Comparison of ENCODE assay signal across 8 cellular contexts in the genomic region with DNA sequence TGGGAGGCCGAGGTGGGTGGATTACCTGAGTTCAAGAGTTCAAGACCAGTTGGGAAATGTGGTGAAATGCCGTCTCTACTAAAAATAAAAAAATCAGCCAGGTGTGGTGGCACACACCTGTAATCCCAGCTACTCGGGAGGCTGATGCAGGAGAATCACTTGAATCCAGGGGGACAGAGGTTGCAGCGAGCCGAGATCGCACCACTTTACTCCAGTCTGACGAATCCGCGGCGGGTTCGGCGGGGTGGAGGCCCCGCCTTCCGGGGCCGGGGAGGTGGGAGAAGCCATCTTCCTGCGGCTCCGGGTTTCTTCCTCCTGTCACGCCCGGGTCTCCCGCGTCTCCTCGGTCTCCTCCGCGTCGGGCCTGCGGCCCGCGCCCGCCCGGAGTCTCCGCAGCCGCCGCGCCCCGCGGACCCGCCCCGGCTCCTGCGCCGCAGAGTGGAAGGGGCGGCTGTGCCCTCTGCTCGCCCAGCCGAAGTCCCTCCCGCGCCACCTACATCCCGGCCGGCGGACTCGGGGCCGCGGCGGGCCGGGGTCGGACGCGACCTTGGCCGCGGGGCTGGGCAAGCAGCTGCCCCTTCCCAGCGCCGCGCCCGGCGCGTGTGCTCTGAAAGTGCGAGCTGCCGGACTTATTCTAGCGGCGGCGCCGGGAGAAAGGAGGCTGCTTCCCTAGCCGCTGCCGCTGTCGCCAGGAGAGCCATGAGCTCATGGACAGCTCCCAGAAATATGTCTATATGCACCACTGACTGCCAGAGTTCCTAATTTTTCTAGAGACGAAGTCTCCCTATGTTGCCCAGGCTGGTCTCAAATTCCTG.
DNase-seq lines count a peak whose midpoint lies in the region; TF ChIP-seq lines count a peak whose summit lies in the region.
"Not testable (repeated sequence)": the region's sequence is repeated elsewhere in the genome, so short reads cannot be mapped to it uniquely, and the experiment has no call there.

No MANE protein-coding gene starts in this region.

- H3K27me3 Mint-ChIP-seq in H9 (ENCODE audit: low read depth) (peaks cover 23% of the 10 kb centered on the region), nephron progenitor cell (ENCODE audit: low read depth, poor library complexity) (peaks cover 46% of the 10 kb centered on the region)
- H3K27me3 Mint-ChIP-seq in activated T-cell treated with anti-CD3 and anti-CD28 coated beads, Interleukin-2, amount 50 U/mL, for 24 hours: not testable (repeated sequence)

- H3K27ac Mint-ChIP-seq in H9, nephron progenitor cell: not testable (repeated sequence)
- H3K27ac Mint-ChIP-seq in activated T-cell treated with anti-CD3 and anti-CD28 coated beads, Interleukin-2, amount 50 U/mL, for 24 hours: peak overlapping the region; percentile 86

- H3K4me3 Mint-ChIP-seq in H9: peak overlapping the region; percentile 64 to 83
- H3K4me3 Mint-ChIP-seq in activated T-cell treated with anti-CD3 and anti-CD28 coated beads, Interleukin-2, amount 50 U/mL, for 24 hours: peak overlapping the region; percentile 81
- H3K4me3 Mint-ChIP-seq in nephron progenitor cell: peak overlapping the region; percentile 78

- not testable (repeated sequence) for H2BK5ac ChIP-seq in H9 (ENCODE audit: insufficient read length, low read length)

- not testable (repeated sequence) for H3K27me3 ChIP-seq in H9 (ENCODE audit: insufficient read depth, low read length); left ventricle myocardium inferior (ENCODE audit: low read depth)

- not testable (repeated sequence) for H3K9ac ChIP-seq in H9 (ENCODE audit: extremely low read depth, insufficient read length, low read length); SK-N-MC (ENCODE audit: insufficient read length)

- not testable (repeated sequence) for H2BK120ac ChIP-seq in H9 (ENCODE audit: low read depth, low read length, poor library complexity, severe bottlenecking)

- not testable (repeated sequence) for H3K27ac ChIP-seq in H9 (ENCODE audit: insufficient read length, low read depth, low read length); SK-N-MC
- H3K27ac ChIP-seq in left ventricle myocardium inferior (replicated peaks): peak overlapping the region; percentile 38

- not testable (repeated sequence) for H2AK5ac ChIP-seq in H9 (ENCODE audit: insufficient read length, low read length)

- H3K79me1 ChIP-seq in H9 (ENCODE audit: insufficient read depth, low read depth, low read length, poor library complexity, severe bottlenecking): not testable (repeated sequence)

- not testable (repeated sequence) for H4K91ac ChIP-seq in H9 (ENCODE audit: insufficient read length, low read depth, low read length)

- POLR2A ChIA-PET in AG04449 (lab: Yijun Ruan, JAX): not testable (repeated sequence)

- H2BK15ac ChIP-seq in H9 (ENCODE audit: low read depth, low read length): not testable (repeated sequence)

- not testable (repeated sequence) for DNase-seq in AG04449 (ENCODE audit: low read depth, low spot score); SK-N-MC (ENCODE audit: low read depth, low spot score); left ventricle myocardium inferior
- DNase-seq in H9: peak; percentile 26
- peak; percentile 65 for DNase-seq in activated T-cell treated with anti-CD3 and anti-CD28 coated beads, Interleukin-2, amount 50 U/mL, for 24 hours
- peak; percentile 22 for DNase-seq in central memory CD4-positive, alpha-beta T cell
- DNase-seq in nephron progenitor cell: peak; percentile 40
- DNase-seq in stimulated activated CD4-positive, alpha-beta T cell treated with anti-CD3 and anti-CD28 coated beads, TNF-alpha, amount 100 ng/mL, for 24 hours (ENCODE audit: low read depth in 3 of 3): peak; percentile 5 to 30 (median 16)

- not testable (repeated sequence) for H3K79me2 ChIP-seq in H9 (ENCODE audit: insufficient read depth, low read length)

- H2BK12ac ChIP-seq in H9 (ENCODE audit: insufficient read length, low read depth, low read length): not testable (repeated sequence)

- H3K4me1 Mint-ChIP-seq in H9, nephron progenitor cell: not testable (repeated sequence)
- peaks cover 19% of the 10 kb centered on the region for H3K4me1 Mint-ChIP-seq in activated T-cell treated with anti-CD3 and anti-CD28 coated beads, Interleukin-2, amount 50 U/mL, for 24 hours (ENCODE audit: low read depth)

- TF ChIP-seq CTCF in AG04449 (IDR thresholded peaks at IDR 0.05; ENCODE audit: insufficient read depth, low read length, missing control alignments); H9 (conservative IDR thresholded peaks at IDR 0.05); left ventricle myocardium inferior (IDR thresholded peaks at IDR 0.05; ENCODE audit: borderline replicate concordance); nephron progenitor cell (IDR thresholded peaks at IDR 0.05): not testable (repeated sequence)

- H3K56ac ChIP-seq in H9 (ENCODE audit: insufficient read length, low read depth, low read length): not testable (repeated sequence)

- not testable (repeated sequence) for H3K18ac ChIP-seq in H9 (ENCODE audit: insufficient read length, low read depth, low read length)

- not testable (repeated sequence) for H3K23ac ChIP-seq in H9 (ENCODE audit: insufficient read length, low read depth, low read length)

- not testable (repeated sequence) for H3K4me1 ChIP-seq in H9 (ENCODE audit: insufficient read depth, low read length); left ventricle myocardium inferior

- H3K9me3 ChIP-seq in H9 (ENCODE audit: control insufficient read depth, low read depth, low read length); SK-N-MC (ENCODE audit: low read depth, low read length); left ventricle myocardium inferior (replicated peaks): not testable (repeated sequence)

- peak overlapping the region; percentile 29 for H3K4me3 ChIP-seq in AG04449 (ENCODE audit: low read depth, low read length)
- peak overlapping the region; percentile 33; the same call in 1 of the 2 replicates for H3K4me3 ChIP-seq in SK-N-MC
- H3K4me3 ChIP-seq in left ventricle myocardium inferior: peak overlapping the region; percentile 62

- not testable (repeated sequence) for H3T11ph ChIP-seq in H9 (ENCODE audit: low read length)

- WGBS in H9 (ENCODE audit: extremely low coverage, insufficient read length, low lambda C conversion rate): no CpG with 5 or more reads among the region's 74 CpGs

- H3K23me2 ChIP-seq in H9 (ENCODE audit: insufficient read length, low read depth, low read length, poor library complexity, severe bottlenecking): not testable (repeated sequence)

- H3K36me3 ChIP-seq in SK-N-MC (ENCODE audit: insufficient read depth, low read length); left ventricle myocardium inferior: not testable (repeated sequence)

- intact Hi-C loops in left ventricle myocardium inferior (cut with micrococcal nuclease): not testable (repeated sequence)

- CTCF ChIA-PET in AG04449 (lab: Yijun Ruan, JAX): interaction anchor here (0.7 kb wide), 1 partner anchor 108 kb away, joined by 3 read pairs; no protein-coding TSS in a partner anchor

- not testable (repeated sequence) for H3K9me3 Mint-ChIP-seq in H9; activated T-cell treated with anti-CD3 and anti-CD28 coated beads, Interleukin-2, amount 50 U/mL, for 24 hours; nephron progenitor cell

- H2AFZ ChIP-seq in H9 (ENCODE audit: low read length): not testable (repeated sequence)

- H3K4ac ChIP-seq in H9 (ENCODE audit: low read depth, low read length): not testable (repeated sequence)

- H3K14ac ChIP-seq in H9 (ENCODE audit: insufficient read depth, low read length): not testable (repeated sequence)

- H4K20me1 ChIP-seq in H9 (ENCODE audit: control insufficient read depth, insufficient read depth, insufficient read length): not testable (repeated sequence)

- H4K8ac ChIP-seq in H9 (replicated peaks; ENCODE audit: insufficient read length, low read depth, low read length): not testable (repeated sequence)

- H3K36me3 Mint-ChIP-seq in H9 (ENCODE audit: insufficient read depth in 1 of 3, low read depth in 3 of 3); nephron progenitor cell (ENCODE audit: low read depth): not testable (repeated sequence)
- H3K36me3 Mint-ChIP-seq in activated T-cell treated with anti-CD3 and anti-CD28 coated beads, Interleukin-2, amount 50 U/mL, for 24 hours (ENCODE audit: low read depth): peaks cover 41% of the 10 kb centered on the region

- not testable (repeated sequence) for H2BK20ac ChIP-seq in H9 (ENCODE audit: low read depth, low read length, poor library complexity, severe bottlenecking)

- not testable (repeated sequence) for H4K5ac ChIP-seq in H9 (ENCODE audit: insufficient read length, low read depth, low read length)

- not testable (repeated sequence) for H3K4me2 ChIP-seq in H9 (ENCODE audit: insufficient read depth, insufficient read length, low read length)
